13 cellular contexts compared by ENCODE assay signal in genomic region chr2:14288016-14288415, GRCh38.
DNase-seq lines count a peak whose midpoint lies in the region; FAIRE-seq and TF ChIP-seq lines count a peak whose summit lies in the region.
"Had no signal": no experiment of that assay in that cellular context is flagged by ENCODE, and none has a peak within 500 bp of the region (broad histone marks: within the 10 kb centered on the region; RNA-seq: fewer than 3 reads in every experiment).

No MANE protein-coding gene starts in this region.

- TF ChIP-seq POLR2A in esophagus squamous epithelium (IDR thresholded peaks at IDR 0.05) (no peak), erythroblast (IDR thresholded peaks at IDR 0.05; ENCODE audit: low read length) (no peak), GM12892 (IDR thresholded peaks at IDR 0.05; ENCODE audit: low read depth, low read length) (no peak)

- peak overlapping the region; percentile 52 to 69 (median 56) for H3K27ac ChIP-seq in esophagus squamous epithelium
- H3K27ac ChIP-seq: ovary, thoracic aorta had no signal

- intact Hi-C loops in esophagus squamous epithelium (cut with DNase I): no loop called here

- H3K9me3 ChIP-seq in esophagus squamous epithelium: no peaks in the 10 kb centered on the region
- H3K9me3 ChIP-seq: ovary, thoracic aorta had no signal

- no peak overlapping the region for H3K4me3 ChIP-seq in esophagus squamous epithelium
- H3K4me3 ChIP-seq: ovary, thoracic aorta had no signal

- H3K4me1 ChIP-seq in esophagus squamous epithelium: peaks cover 7 to 35% (median 9%) of the 10 kb centered on the region in 3 donors

- WGBS in esophagus squamous epithelium, 2 donors: 29% methylated on average over 1 of the region's 3 CpGs; no CpG with 5 or more reads in 1 of the 2 donors

- no peaks in the 10 kb centered on the region for H3K36me3 ChIP-seq in esophagus squamous epithelium
- H3K36me3 ChIP-seq: ovary, thoracic aorta had no signal

- FAIRE-seq in GM12892 (lab: Jason Lieb, UNC): no peak

- H3K27me3 ChIP-seq in esophagus squamous epithelium: no peaks in the 10 kb centered on the region
- H3K27me3 ChIP-seq: ovary had no signal

- peak; percentile 7 to 45 (median 22) for TF ChIP-seq CTCF in esophagus squamous epithelium (IDR thresholded peaks at IDR 0.05)

- DNase-seq in SIG-M5 treated with dmso at 0.1 percent for 504 hours (lab: John Stamatoyannopoulos, UW; ENCODE audit: unreplicated experiment) (peak; percentile 64), SIG-M5 (lab: John Stamatoyannopoulos, UW) (no peak), NCI-H748 (lab: John Stamatoyannopoulos, UW; ENCODE audit: unreplicated experiment) (peak; percentile 80), esophagus squamous epithelium (lab: John Stamatoyannopoulos, UW) (no peak), erythroblast (lab: John Stamatoyannopoulos, UW) (no peak), SHP77 (lab: John Stamatoyannopoulos, UW) (no peak), NCI-H1048 (lab: John Stamatoyannopoulos, UW) (no peak), GM12892 (ENCODE audit: insufficient read length) (no peak)
- DNase-seq: activated T-cell treated with anti-CD3 and anti-CD28 coated beads, Interleukin-2, amount 50 U/mL, for 1 hour; KBM-7; NCI-H446; ovary had no signal

Comparison
In these comparisons a context has a peak if more than half of its experiments do, and no peak if none do; other contexts are left out.
1. DNase-seq: peak in SIG-M5 treated with dmso at 0.1 percent for 504 hours (single experiment) and NCI-H748 (single experiment); none in SIG-M5 (single experiment), esophagus squamous epithelium (single experiment), erythroblast (0 of 2), SHP77 (0 of 2), NCI-H1048 (single experiment) and GM12892 (single experiment).